ENCODE assay signal across 8 cellular contexts in the genomic region with DNA sequence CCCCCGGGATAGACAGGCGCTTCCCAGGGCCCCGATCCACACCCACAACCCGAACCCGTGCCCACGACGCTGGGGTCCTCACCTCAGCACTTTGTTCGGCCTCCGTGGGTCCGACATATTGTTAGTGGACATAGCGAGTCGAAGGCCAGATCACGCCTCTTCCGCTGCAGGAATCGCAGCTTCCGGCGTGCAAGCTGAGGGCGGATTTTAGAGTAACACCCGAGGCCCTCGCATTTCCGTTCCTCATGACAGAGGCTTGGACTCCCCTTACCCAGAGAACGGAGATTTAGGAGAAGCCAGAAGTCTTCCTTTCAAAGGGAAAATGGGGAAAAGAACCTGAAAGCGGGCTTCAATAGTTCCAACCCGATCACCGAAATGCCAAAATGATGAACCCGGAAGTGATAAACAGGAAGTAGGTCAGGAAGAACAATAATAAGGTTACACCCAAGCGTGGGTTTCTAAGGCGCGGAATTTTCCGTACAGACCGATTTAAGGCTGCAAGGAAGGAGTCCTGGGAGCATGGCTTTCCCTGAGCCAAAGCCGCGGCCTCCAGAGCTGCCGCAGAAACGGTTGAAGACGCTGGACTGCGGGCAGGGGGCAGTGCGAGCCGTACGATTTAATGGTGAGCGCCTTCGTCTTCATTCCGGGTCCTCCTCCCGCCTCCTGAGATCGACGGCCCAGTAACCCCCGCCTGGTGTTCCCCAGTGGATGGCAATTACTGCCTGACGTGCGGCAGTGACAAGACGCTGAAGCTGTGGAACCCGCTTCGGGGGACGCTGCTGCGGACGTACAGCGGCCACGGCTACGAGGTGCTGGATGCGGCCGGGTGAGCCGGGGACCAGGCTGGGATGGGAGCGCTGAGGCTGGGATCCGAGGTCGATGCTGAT. TPM values are rescaled to one million over a fixed set of nuclear protein-coding genes. Genes with fewer than 3 reads are reported as not detected.
DNase-seq lines count a peak whose midpoint lies in the region; ATAC-seq and TF ChIP-seq lines count a peak whose summit lies in the region.

No MANE protein-coding gene starts in this region.

- TF ChIP-seq RAD21 in HCT116 (IDR thresholded peaks at IDR 0.05; ENCODE audit: low read depth) = no peak

- peak overlapping the region; percentile 92 for H3K4me2 ChIP-seq in HCT116 (ENCODE audit: low read length)

- RAD21 ChIA-PET in HCT116 (lab: Charles Lee; ENCODE audit: low non-redundant PET in 1 of 2, low total read pairs in 2 of 2, uncharacterized antibody in 2 of 2, unreplicated experiment in 2 of 2) = no interaction called here

- H3K27ac Mint-ChIP-seq in CD4-positive, CD25-positive, alpha-beta regulatory T cell = peak overlapping the region; percentile 99
- peak overlapping the region; percentile 100 for H3K27ac Mint-ChIP-seq in chondrocyte (ENCODE audit: unreplicated experiment)

- H3K9ac ChIP-seq in HCT116 (ENCODE audit: low read length) = peak overlapping the region; percentile 90

- TF ChIP-seq POLR2A in HCT116 (IDR thresholded peaks at IDR 0.05; ENCODE audit: borderline replicate concordance, extremely low read depth, insufficient read depth, insufficient read length) = peak; percentile 51

- no peaks in the 10 kb centered on the region for H3K27me3 ChIP-seq in CD4-positive, CD25-positive, alpha-beta regulatory T cell (ENCODE audit: control insufficient read depth, insufficient read depth, low read length)
- H3K27me3 ChIP-seq in HCT116 (ENCODE audit: insufficient read depth, low read length) = no peaks in the 10 kb centered on the region
- no peaks in the 10 kb centered on the region for H3K27me3 ChIP-seq in kidney epithelial cell (ENCODE audit: control insufficient read depth, insufficient read depth, low read length)

- H3K36me3 Mint-ChIP-seq in CD4-positive, CD25-positive, alpha-beta regulatory T cell = peaks cover 8% of the 10 kb centered on the region
- H3K36me3 Mint-ChIP-seq in chondrocyte (ENCODE audit: low read depth) = peaks cover 9% of the 10 kb centered on the region

- CTCF ChIA-PET in HCT116 (lab: Charles Lee) = interaction anchor here (0.5 kb wide), 1 partner anchor 640 kb away, joined by 5 read pairs; no protein-coding TSS in a partner anchor

- H3K9me3 Mint-ChIP-seq in CD4-positive, CD25-positive, alpha-beta regulatory T cell = no peaks in the 10 kb centered on the region
- H3K9me3 Mint-ChIP-seq in chondrocyte (ENCODE audit: low read depth) = no peaks in the 10 kb centered on the region

- ATAC-seq in CD4-positive, CD25-positive, alpha-beta regulatory T cell (ENCODE audit: low read depth in 2 of 2) = peak; percentile 12 to 42
- ATAC-seq in HCT116 = peak; percentile 52
- no peak for ATAC-seq in HG02884 (IDR thresholded peaks at IDR 0.05; ENCODE audit: unreplicated experiment)

- no peaks in the 10 kb centered on the region for H3K9me2 ChIP-seq in HCT116 (ENCODE audit: insufficient read depth)

- H3K4me3 ChIP-seq in CD4-positive, CD25-positive, alpha-beta regulatory T cell (ENCODE audit: low read depth, low read length) = peak overlapping the region; percentile 92
- H3K4me3 ChIP-seq in HCT116 (replicated peaks in 1 of 2; ENCODE audit: low read depth in 1 of 2, low read length in 2 of 2) (peak overlapping the region; percentile 95 to 98), kidney epithelial cell (ENCODE audit: low read depth, low read length) (peak overlapping the region; percentile 71)

- peak; percentile 64 to 87 (median 84) for DNase-seq in CD4-positive, CD25-positive, alpha-beta regulatory T cell
- DNase-seq in HCT116 (ENCODE audit: low read depth, low spot score) (peak; percentile 82), NCI-H446 (lab: John Stamatoyannopoulos, UW) (peak; percentile 72 to 85), chondrocyte (ENCODE audit: low spot score) (no peak), kidney epithelial cell (ENCODE audit: low read depth) (no peak)
- DNase-seq in activated CD4-positive, alpha-beta T cell treated with anti-CD3 and anti-CD28 coated beads for 1 hour = peak; percentile 66
- DNase-seq in stimulated activated CD4-positive, alpha-beta T cell treated with anti-CD3 and anti-CD28 coated beads, Interleukin-15, amount 100 ng/mL, for 1 hour (ENCODE audit: low read depth in 1 of 2, low spot score in 1 of 2) = peak; percentile 54 to 62

- no peaks in the 10 kb centered on the region for H3K9me3 ChIP-seq in CD4-positive, CD25-positive, alpha-beta regulatory T cell (ENCODE audit: control insufficient read depth in 2 of 2, low read length in 2 of 2)
- H3K9me3 ChIP-seq in HCT116 (ENCODE audit: control insufficient read depth in 1 of 2, insufficient read depth in 1 of 2, low read depth in 1 of 2, low read length in 2 of 2) = no peaks in the 10 kb centered on the region

- H3K4me3 Mint-ChIP-seq in CD4-positive, CD25-positive, alpha-beta regulatory T cell = peak overlapping the region; percentile 91 to 100 (median 96)
- peak overlapping the region; percentile 93 for H3K4me3 Mint-ChIP-seq in chondrocyte (ENCODE audit: unreplicated experiment)

- no peaks in the 10 kb centered on the region for H4K20me1 ChIP-seq in HCT116 (ENCODE audit: insufficient read depth)

- peaks cover 29% of the 10 kb centered on the region; the same call in 1 of the 2 replicates for H3K79me2 ChIP-seq in HCT116 (ENCODE audit: insufficient read depth, low read length)

- H3K4me1 Mint-ChIP-seq in CD4-positive, CD25-positive, alpha-beta regulatory T cell = peaks cover 5 to 66% (median 34%) of the 10 kb centered on the region in 4 donors
- H3K4me1 Mint-ChIP-seq in chondrocyte (ENCODE audit: low read depth) = peaks cover 45% of the 10 kb centered on the region

- H3K36me3 ChIP-seq in CD4-positive, CD25-positive, alpha-beta regulatory T cell (ENCODE audit: control insufficient read depth, insufficient read depth, low read length) = peaks cover 12% of the 10 kb centered on the region
- H3K36me3 ChIP-seq in HCT116 (ENCODE audit: control insufficient read depth in 1 of 2, insufficient read depth in 2 of 2, low read length in 2 of 2) (peaks cover 4 to 19% of the 10 kb centered on the region in 2 experiments; a peak in 3 of 4 replicates), kidney epithelial cell (ENCODE audit: control insufficient read depth, insufficient read depth, low read length) (peaks cover 2% of the 10 kb centered on the region)

- H3K27ac ChIP-seq in CD4-positive, CD25-positive, alpha-beta regulatory T cell (ENCODE audit: insufficient read depth, low read length, poor library complexity, severe bottlenecking) = peak overlapping the region; percentile 97
- peak overlapping the region; percentile 88 for H3K27ac ChIP-seq in HCT116 (ENCODE audit: low read depth, low read length)

- TSS peak; percentile 79 for BruUV-seq in HCT116 (replicated peaks; lab: Mats Ljungman, UMichigan)

- H2AFZ ChIP-seq in HCT116 (ENCODE audit: low read depth, low read length, poor library complexity, severe bottlenecking) = peak overlapping the region; percentile 79

- H3K27me3 Mint-ChIP-seq in CD4-positive, CD25-positive, alpha-beta regulatory T cell = no peaks in the 10 kb centered on the region
- H3K27me3 Mint-ChIP-seq in chondrocyte (ENCODE audit: low read depth) = no peaks in the 10 kb centered on the region

- intact Hi-C loops in HCT116 (cut with micrococcal nuclease) = loop anchor here (1.0 to 10.0 kb wide), 3 partner anchors 12 to 745 kb away; a partner anchor contains a TSS

- TF ChIP-seq CTCF in HCT116 (IDR thresholded peaks at IDR 0.05 in 2 of 3, conservative IDR thresholded peaks at IDR 0.05 in 1 of 3; ENCODE audit: borderline replicate concordance in 1 of 3, insufficient read depth in 1 of 3, low read depth in 2 of 3, low read length in 2 of 3) (no peak), chondrocyte (IDR thresholded peaks at IDR 0.05) (peak; percentile 65), kidney epithelial cell (IDR thresholded peaks at IDR 0.05; ENCODE audit: insufficient read depth, low read length, poor library complexity, severe bottlenecking) (no peak)

- POLR2A ChIA-PET in HCT116 (lab: Charles Lee) = interaction anchor here (1.0 kb wide), 1 partner anchor 12 kb away, joined by 4 read pairs; a partner anchor contains a TSS

- H3K4me1 ChIP-seq in CD4-positive, CD25-positive, alpha-beta regulatory T cell (ENCODE audit: control insufficient read depth, insufficient read depth, low read length, poor library complexity, severe bottlenecking) = peaks cover 59% of the 10 kb centered on the region
- H3K4me1 ChIP-seq in HCT116 (ENCODE audit: control insufficient read depth in 1 of 2, insufficient read depth in 2 of 2, low read length in 2 of 2) = peaks cover 19 to 36% of the 10 kb centered on the region in 2 experiments

TF ChIP-seq in HCT116, 20 proteins besides CTCF, POLR2A, EP300 and RAD21 (continues in another document):
- TF ChIP-seq SIN3A (IDR thresholded peaks at IDR 0.05; ENCODE audit: low read depth) (peak; percentile 64), EGR1 (IDR thresholded peaks at IDR 0.05; ENCODE audit: low read depth) (peak; percentile 81)

RNA-seq across cellular contexts. Expression of a gene that starts 2.9 kb away (rescaled TPM):
- 13.0 TPM for total RNA-seq in CD4-positive, CD25-positive, alpha-beta regulatory T cell
- 10 to 100 TPM; 10.6 to 18.5 (median 12.9) TPM for polyA plus RNA-seq in CD4-positive, CD25-positive, alpha-beta regulatory T cell
- total RNA-seq in HCT116 (2021; ENCODE audit: unreplicated experiment) (20.1 TPM), chondrocyte (9.6 to 13.5 TPM (median 12.7 TPM) in 3 replicates), kidney epithelial cell (15.7 and 16.6 TPM in 2 replicates)
- polyA plus RNA-seq in HCT116 (2012) = 17.9 and 22.8 TPM in 2 replicates

RNA-seq across cellular contexts. Expression of a gene that starts 3.0 kb away (rescaled TPM):
- total RNA-seq in CD4-positive, CD25-positive, alpha-beta regulatory T cell = 147 TPM
- polyA plus RNA-seq in CD4-positive, CD25-positive, alpha-beta regulatory T cell = 10 to 100 TPM; 46.3 to 58.6 (median 49.3) TPM
- total RNA-seq in HCT116 (2021; ENCODE audit: unreplicated experiment) = 48.3 TPM
- 25.3 and 29.8 TPM in 2 replicates for polyA plus RNA-seq in HCT116 (2012)
- total RNA-seq in chondrocyte = 86.6 to 104 TPM (median 99.5 TPM) in 3 replicates
- 92.8 and 141 TPM in 2 replicates for total RNA-seq in kidney epithelial cell

RNA-seq across cellular contexts. Expression of a gene that starts 12.2 kb away (rescaled TPM):
- 122 TPM for total RNA-seq in CD4-positive, CD25-positive, alpha-beta regulatory T cell
- 100 to 1,000 TPM in 1 of 4 donors, 10 to 100 TPM in 3; 78.5 to 105 (median 96.8) TPM for polyA plus RNA-seq in CD4-positive, CD25-positive, alpha-beta regulatory T cell
- 134 TPM for total RNA-seq in HCT116 (2021; ENCODE audit: unreplicated experiment)
- 136 and 148 TPM in 2 replicates for polyA plus RNA-seq in HCT116 (2012)
- total RNA-seq in chondrocyte = 37.8 to 48.8 TPM (median 47.5 TPM) in 3 replicates
- total RNA-seq in kidney epithelial cell = 109 and 127 TPM in 2 replicates

RNA-seq across cellular contexts. Expression of a gene that starts 18.3 kb away (rescaled TPM):
- total RNA-seq in CD4-positive, CD25-positive, alpha-beta regulatory T cell = not detected
- not detected for polyA plus RNA-seq in CD4-positive, CD25-positive, alpha-beta regulatory T cell
- total RNA-seq in HCT116 (2021; ENCODE audit: unreplicated experiment) (not detected), chondrocyte (not detected in 3 replicates), kidney epithelial cell (not detected in 2 replicates)
- 0.25 TPM in 1 of 2 replicates, not detected in the other for polyA plus RNA-seq in HCT116 (2012)

RNA-seq across cellular contexts. Expression of a gene that starts 26.9 kb away (rescaled TPM):
- 1.7 TPM for total RNA-seq in CD4-positive, CD25-positive, alpha-beta regulatory T cell
- 1 to 10 TPM; 5.0 to 8.1 (median 6.6) TPM for polyA plus RNA-seq in CD4-positive, CD25-positive, alpha-beta regulatory T cell
- total RNA-seq in HCT116 (2021; ENCODE audit: unreplicated experiment) (14.0 TPM), chondrocyte (5.0 to 11.7 TPM (median 5.2 TPM) in 3 replicates), kidney epithelial cell (19.0 and 20.7 TPM in 2 replicates)
- 10.7 and 12.5 TPM in 2 replicates for polyA plus RNA-seq in HCT116 (2012)

Comparison
In these comparisons a context has a peak if more than half of its experiments do, and no peak if none do; other contexts are left out.
1. DNase-seq: peak in CD4-positive, CD25-positive, alpha-beta regulatory T cell (3 of 3), HCT116 (single experiment), NCI-H446 (2 of 2), activated CD4-positive, alpha-beta T cell treated with anti-CD3 and anti-CD28 coated beads for 1 hour (single experiment) and stimulated activated CD4-positive, alpha-beta T cell treated with anti-CD3 and anti-CD28 coated beads, Interleukin-15, amount 100 ng/mL, for 1 hour (2 of 2); none in chondrocyte (single experiment) and kidney epithelial cell (single experiment).
2. Peak in every context shown above with its lines, with median percentiles within 50 percentile points of each other: H3K4me3 ChIP-seq.